1 cellular context compared by ENCODE assay signal in the genomic region with DNA sequence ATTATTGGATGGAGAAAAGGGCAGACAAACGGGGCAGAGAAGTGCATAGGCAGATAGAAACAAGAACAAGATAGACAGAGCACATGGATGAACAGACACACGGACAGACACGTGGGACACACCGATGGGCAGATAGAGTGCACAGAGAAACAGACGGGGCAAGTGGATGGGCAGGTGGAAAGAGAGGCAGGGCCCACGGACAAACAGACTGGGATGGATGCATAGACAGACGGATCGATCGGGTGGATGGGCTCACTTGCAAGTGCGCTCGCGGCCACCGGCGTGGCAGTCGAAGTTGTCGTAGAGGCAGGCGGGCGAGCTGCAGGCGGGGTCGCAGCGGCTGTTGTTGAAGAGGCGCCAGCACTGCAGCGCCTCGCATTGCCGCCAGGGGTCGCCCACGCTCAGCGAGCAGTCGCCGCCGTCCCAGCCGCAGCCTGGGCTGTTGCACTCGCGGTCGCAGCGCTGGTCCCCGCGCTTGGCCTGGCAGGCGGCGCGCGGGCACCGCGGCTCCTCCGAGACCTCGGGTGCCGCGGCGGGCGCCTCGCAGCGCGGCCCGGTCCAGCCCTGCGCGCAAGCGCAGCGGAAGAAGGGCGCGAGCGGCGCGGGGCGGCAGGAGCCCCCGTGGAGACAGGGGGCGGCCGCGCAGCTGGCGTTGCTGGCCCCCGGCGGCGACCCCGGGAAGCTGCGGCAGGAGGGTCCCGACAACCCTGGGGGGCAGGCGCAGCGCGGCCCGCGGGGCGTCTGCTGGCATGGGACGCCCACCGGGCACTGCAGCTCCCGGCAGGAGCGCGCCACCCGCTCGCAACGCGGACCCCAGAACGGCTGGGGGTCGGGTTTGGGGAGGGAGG.
A peak's percentile ranks its signal among the peaks of the same experiment; 100 is the strongest.
TF ChIP-seq lines count a peak whose summit lies in the region.

No MANE protein-coding gene starts in this region.

TF ChIP-seq in HepG2, 621 proteins besides CTCF, POLR2A, EP300 and RAD21 (continued from another document and continues in another):
- 0 out of 2 replicates have a peak, but pooled peaks have one; percentile 20 for TF ChIP-seq TFDP2 (CRISPR knock-in tag; IDR thresholded peaks at IDR 0.05)
- TF ChIP-seq UBTF (CRISPR knock-in tag; IDR thresholded peaks at IDR 0.05): peak; percentile 56; the same call in 1 of the 2 replicates
- TF ChIP-seq ZBTB40 (IDR thresholded peaks at IDR 0.05): no peak
- 0 out of 2 replicates have a peak, but pooled peaks have one; percentile 16 for TF ChIP-seq ZBTB40 (CRISPR knock-in tag; IDR thresholded peaks at IDR 0.05)
- TF ChIP-seq RXRB (CRISPR knock-in tag; IDR thresholded peaks at IDR 0.05; ENCODE audit: borderline replicate concordance): 0 out of 2 replicates have a peak, but pooled peaks have one; percentile 18
- TF ChIP-seq ZBTB38 (CRISPR knock-in tag; IDR thresholded peaks at IDR 0.05): peak; percentile 66
- peak; percentile 28; the same call in 1 of the 2 replicates for TF ChIP-seq ZFY (CRISPR knock-in tag; IDR thresholded peaks at IDR 0.05)
- no peak for TF ChIP-seq LCORL (IDR thresholded peaks at IDR 0.05)
- 0 out of 2 replicates have a peak, but pooled peaks have one; percentile 46 for TF ChIP-seq LCORL (CRISPR knock-in tag; IDR thresholded peaks at IDR 0.05)
- TF ChIP-seq FOXC1 (CRISPR knock-in tag; IDR thresholded peaks at IDR 0.05; ENCODE audit: borderline replicate concordance): no peak
- 0 out of 2 replicates have a peak, but pooled peaks have one; percentile 30 for TF ChIP-seq KMT2A (CRISPR knock-in tag; IDR thresholded peaks at IDR 0.05)
- TF ChIP-seq RBM22 (optimal IDR thresholded peaks at IDR 0.05; ENCODE audit: low read length): no peak
- TF ChIP-seq BRD4 (CRISPR knock-in tag; IDR thresholded peaks at IDR 0.05): no peak
- 0 out of 2 replicates have a peak, but pooled peaks have one; percentile 40 for TF ChIP-seq CBFB (CRISPR knock-in tag; IDR thresholded peaks at IDR 0.05)
- TF ChIP-seq ARID5B (CRISPR knock-in tag; IDR thresholded peaks at IDR 0.05): peak; percentile 44
- TF ChIP-seq, protein P1, sequence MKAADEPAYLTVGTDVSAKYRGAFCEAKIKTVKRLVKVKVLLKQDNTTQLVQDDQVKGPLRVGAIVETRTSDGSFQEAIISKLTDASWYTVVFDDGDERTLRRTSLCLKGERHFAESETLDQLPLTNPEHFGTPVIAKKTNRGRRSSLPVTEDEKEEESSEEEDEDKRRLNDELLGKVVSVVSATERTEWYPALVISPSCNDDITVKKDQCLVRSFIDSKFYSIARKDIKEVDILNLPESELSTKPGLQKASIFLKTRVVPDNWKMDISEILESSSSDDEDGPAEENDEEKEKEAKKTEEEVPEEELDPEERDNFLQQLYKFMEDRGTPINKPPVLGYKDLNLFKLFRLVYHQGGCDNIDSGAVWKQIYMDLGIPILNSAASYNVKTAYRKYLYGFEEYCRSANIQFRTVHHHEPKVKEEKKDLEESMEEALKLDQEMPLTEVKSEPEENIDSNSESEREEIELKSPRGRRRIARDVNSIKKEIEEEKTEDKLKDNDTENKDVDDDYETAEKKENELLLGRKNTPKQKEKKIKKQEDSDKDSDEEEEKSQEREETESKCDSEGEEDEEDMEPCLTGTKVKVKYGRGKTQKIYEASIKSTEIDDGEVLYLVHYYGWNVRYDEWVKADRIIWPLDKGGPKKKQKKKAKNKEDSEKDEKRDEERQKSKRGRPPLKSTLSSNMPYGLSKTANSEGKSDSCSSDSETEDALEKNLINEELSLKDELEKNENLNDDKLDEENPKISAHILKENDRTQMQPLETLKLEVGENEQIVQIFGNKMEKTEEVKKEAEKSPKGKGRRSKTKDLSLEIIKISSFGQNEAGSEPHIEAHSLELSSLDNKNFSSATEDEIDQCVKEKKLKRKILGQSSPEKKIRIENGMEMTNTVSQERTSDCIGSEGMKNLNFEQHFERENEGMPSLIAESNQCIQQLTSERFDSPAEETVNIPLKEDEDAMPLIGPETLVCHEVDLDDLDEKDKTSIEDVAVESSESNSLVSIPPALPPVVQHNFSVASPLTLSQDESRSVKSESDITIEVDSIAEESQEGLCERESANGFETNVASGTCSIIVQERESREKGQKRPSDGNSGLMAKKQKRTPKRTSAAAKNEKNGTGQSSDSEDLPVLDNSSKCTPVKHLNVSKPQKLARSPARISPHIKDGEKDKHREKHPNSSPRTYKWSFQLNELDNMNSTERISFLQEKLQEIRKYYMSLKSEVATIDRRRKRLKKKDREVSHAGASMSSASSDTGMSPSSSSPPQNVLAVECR (CRISPR knock-in tag; IDR thresholded peaks at IDR 0.05; ENCODE audit: borderline replicate concordance): peak; percentile 48; the same call in 1 of the 2 replicates
- TF ChIP-seq, protein P2, sequence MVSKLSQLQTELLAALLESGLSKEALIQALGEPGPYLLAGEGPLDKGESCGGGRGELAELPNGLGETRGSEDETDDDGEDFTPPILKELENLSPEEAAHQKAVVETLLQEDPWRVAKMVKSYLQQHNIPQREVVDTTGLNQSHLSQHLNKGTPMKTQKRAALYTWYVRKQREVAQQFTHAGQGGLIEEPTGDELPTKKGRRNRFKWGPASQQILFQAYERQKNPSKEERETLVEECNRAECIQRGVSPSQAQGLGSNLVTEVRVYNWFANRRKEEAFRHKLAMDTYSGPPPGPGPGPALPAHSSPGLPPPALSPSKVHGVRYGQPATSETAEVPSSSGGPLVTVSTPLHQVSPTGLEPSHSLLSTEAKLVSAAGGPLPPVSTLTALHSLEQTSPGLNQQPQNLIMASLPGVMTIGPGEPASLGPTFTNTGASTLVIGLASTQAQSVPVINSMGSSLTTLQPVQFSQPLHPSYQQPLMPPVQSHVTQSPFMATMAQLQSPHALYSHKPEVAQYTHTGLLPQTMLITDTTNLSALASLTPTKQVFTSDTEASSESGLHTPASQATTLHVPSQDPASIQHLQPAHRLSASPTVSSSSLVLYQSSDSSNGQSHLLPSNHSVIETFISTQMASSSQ (IDR thresholded peaks at IDR 0.05; ENCODE audit: low read depth): no peak
- TF ChIP-seq, protein P2 (CRISPR knock-in tag; IDR thresholded peaks at IDR 0.05; ENCODE audit: borderline replicate concordance): 0 out of 2 replicates have a peak, but pooled peaks have one; percentile 35
